In genomic region chr20:24475356-24475755, GRCh38 we compare ENCODE assay signal across 32 cellular contexts. TPM values are rescaled to one million over a fixed set of nuclear protein-coding genes. Genes with fewer than 3 reads are reported as not detected.
"Had no signal": no experiment of that assay in that cellular context is flagged by ENCODE, and none has a peak within 500 bp of the region (broad histone marks: within the 10 kb centered on the region; RNA-seq: fewer than 3 reads in every experiment).

No MANE protein-coding gene starts in this region.

- H3K4me1 Mint-ChIP-seq: activated CD8-positive, alpha-beta memory T cell treated with anti-CD3 and anti-CD28 coated beads, Interleukin-2, amount 10 ng/mL, durations not matched to agents 7 days and 5 days; central memory CD8-positive, alpha-beta T cell; stimulated activated effector memory CD8-positive, alpha-beta T cell treated with anti-CD3 and anti-CD28 coated beads, Interleukin-12 subunit alpha, Interleukin-12 subunit beta, amount 100 ng/mL, for 72 hours had no signal

- H3K27me3 ChIP-seq: thyroid gland had no signal

- ATAC-seq: activated CD4-positive, alpha-beta T cell treated with anti-CD3 and anti-CD28 coated beads for 36 hours; activated CD8-positive, alpha-beta memory T cell treated with anti-CD3 and anti-CD28 coated beads, Interleukin-2, amount 10 ng/mL, durations not matched to agents 7 days and 5 days; activated CD8-positive, alpha-beta T cell treated with anti-CD3 and anti-CD28 coated beads, Interleukin-2, amount 10 ng/mL, durations not matched to agents 7 days and 5 days; foreskin keratinocyte; heart right ventricle; naive thymus-derived CD8-positive, alpha-beta T cell; pancreas; psoas muscle; stimulated activated effector memory CD8-positive, alpha-beta T cell treated with anti-CD3 and anti-CD28 coated beads, Interleukin-12 subunit alpha, Interleukin-12 subunit beta, amount 100 ng/mL, for 72 hours; stimulated activated naive CD8-positive, alpha-beta T cell treated with anti-CD3 and anti-CD28 coated beads, Interleukin-15, amount 100 ng/mL, for 72 hours; upper lobe of right lung had no signal

- FAIRE-seq: astrocyte, pancreas, small intestine had no signal

- DNase-seq: activated CD4-positive, alpha-beta T cell treated with anti-CD3 and anti-CD28 coated beads for 36 hours; activated CD4-positive, CD25-positive, alpha-beta regulatory T cell; activated CD8-positive, alpha-beta memory T cell treated with anti-CD3 and anti-CD28 coated beads, Interleukin-2, amount 10 ng/mL, durations not matched to agents 7 days and 5 days; activated CD8-positive, alpha-beta T cell treated with anti-CD3 and anti-CD28 coated beads, Interleukin-2, amount 10 ng/mL, durations not matched to agents 7 days and 5 days; activated effector memory CD4-positive, alpha-beta T cell treated with Interleukin-2 at 50 U/mL for 16 hours; activated naive CD4-positive, alpha-beta T cell treated with anti-CD3 and anti-CD28 coated beads for 36 hours; activated naive CD8-positive, alpha-beta T cell treated with anti-CD3 and anti-CD28 coated beads, Interleukin-2, amount 10 ng/mL, durations not matched to agents 7 days and 5 days; activated T-cell treated with anti-CD3 and anti-CD28 coated beads, Interleukin-2, amount 50 U/mL, for 48 hours; brain microvascular endothelial cell; endodermal cell; foreskin keratinocyte; heart right ventricle; kidney glomerular epithelial cell; midbrain; naive thymus-derived CD8-positive, alpha-beta T cell; nucleus accumbens; pancreas; psoas muscle; small intestine; stimulated activated CD4-positive, alpha-beta T cell treated with anti-CD3 and anti-CD28 coated beads, Interleukin-4, amount 100 ng/mL, for 24 hours; stimulated activated naive CD8-positive, alpha-beta T cell treated with anti-CD3 and anti-CD28 coated beads, Interleukin-15, amount 100 ng/mL, for 72 hours; T-helper 1 cell; thyroid gland had no signal

- H3K36me3 Mint-ChIP-seq: activated CD8-positive, alpha-beta memory T cell treated with anti-CD3 and anti-CD28 coated beads, Interleukin-2, amount 10 ng/mL, durations not matched to agents 7 days and 5 days; activated naive CD8-positive, alpha-beta T cell treated with anti-CD3 and anti-CD28 coated beads, Interleukin-2, amount 10 ng/mL, durations not matched to agents 7 days and 5 days; naive thymus-derived CD8-positive, alpha-beta T cell; stimulated activated effector memory CD8-positive, alpha-beta T cell treated with anti-CD3 and anti-CD28 coated beads, Interleukin-12 subunit alpha, Interleukin-12 subunit beta, amount 100 ng/mL, for 72 hours had no signal

- H3K4me3 ChIP-seq: esophagus muscularis mucosa, heart right ventricle, pancreas, psoas muscle, sigmoid colon, thyroid gland, upper lobe of right lung had no signal

- H3K36me3 ChIP-seq: brain microvascular endothelial cell, esophagus muscularis mucosa, heart right ventricle, pancreas, sigmoid colon, thyroid gland, upper lobe of right lung had no signal

- H3K27ac Mint-ChIP-seq: activated CD4-positive, alpha-beta T cell treated with anti-CD3 and anti-CD28 coated beads for 36 hours; activated CD8-positive, alpha-beta memory T cell treated with anti-CD3 and anti-CD28 coated beads, Interleukin-2, amount 10 ng/mL, durations not matched to agents 7 days and 5 days; activated CD8-positive, alpha-beta T cell treated with anti-CD3 and anti-CD28 coated beads, Interleukin-2, amount 10 ng/mL, durations not matched to agents 7 days and 5 days; activated naive CD4-positive, alpha-beta T cell treated with anti-CD3 and anti-CD28 coated beads for 36 hours; activated naive CD8-positive, alpha-beta T cell treated with anti-CD3 and anti-CD28 coated beads, Interleukin-2, amount 10 ng/mL, durations not matched to agents 7 days and 5 days; dendritic cell treated with granulocyte-macrophage colony-stimulating factor and Interleukin-4, amounts not matched to agents 40 ng/mL and 50 ng/mL, for 4 days; endodermal cell; naive thymus-derived CD8-positive, alpha-beta T cell; stimulated activated effector memory CD8-positive, alpha-beta T cell treated with anti-CD3 and anti-CD28 coated beads, Interleukin-12 subunit alpha, Interleukin-12 subunit beta, amount 100 ng/mL, for 72 hours; stimulated activated naive CD8-positive, alpha-beta T cell treated with anti-CD3 and anti-CD28 coated beads, Interleukin-15, amount 100 ng/mL, for 72 hours; T-helper 2 cell treated with Interferon-gamma antibody and Interleukin-4, amounts not matched to agents 5 μg/mL and 100 μg/mL, for 36 hours had no signal

- H3K9me3 Mint-ChIP-seq: activated naive CD4-positive, alpha-beta T cell treated with anti-CD3 and anti-CD28 coated beads for 36 hours; activated naive CD8-positive, alpha-beta T cell treated with anti-CD3 and anti-CD28 coated beads, Interleukin-2, amount 10 ng/mL, durations not matched to agents 7 days and 5 days; central memory CD8-positive, alpha-beta T cell; dendritic cell treated with granulocyte-macrophage colony-stimulating factor and Interleukin-4, amounts not matched to agents 40 ng/mL and 50 ng/mL, for 4 days; endodermal cell; naive thymus-derived CD8-positive, alpha-beta T cell; neural crest cell; stimulated activated effector memory CD8-positive, alpha-beta T cell treated with anti-CD3 and anti-CD28 coated beads, Interleukin-12 subunit alpha, Interleukin-12 subunit beta, amount 100 ng/mL, for 72 hours; stimulated activated naive CD8-positive, alpha-beta T cell treated with anti-CD3 and anti-CD28 coated beads, Interleukin-15, amount 100 ng/mL, for 72 hours; T-helper 2 cell treated with Interferon-gamma antibody and Interleukin-4, amounts not matched to agents 5 μg/mL and 100 μg/mL, for 36 hours had no signal

- H3K27ac ChIP-seq: brain microvascular endothelial cell, esophagus muscularis mucosa, foreskin keratinocyte, heart right ventricle, pancreas, psoas muscle, sigmoid colon, thyroid gland, upper lobe of right lung had no signal

- H3K4me3 Mint-ChIP-seq: activated CD4-positive, alpha-beta T cell treated with anti-CD3 and anti-CD28 coated beads for 36 hours; activated CD8-positive, alpha-beta memory T cell treated with anti-CD3 and anti-CD28 coated beads, Interleukin-2, amount 10 ng/mL, durations not matched to agents 7 days and 5 days; activated CD8-positive, alpha-beta T cell treated with anti-CD3 and anti-CD28 coated beads, Interleukin-2, amount 10 ng/mL, durations not matched to agents 7 days and 5 days; activated naive CD4-positive, alpha-beta T cell treated with anti-CD3 and anti-CD28 coated beads for 36 hours; activated naive CD8-positive, alpha-beta T cell treated with anti-CD3 and anti-CD28 coated beads, Interleukin-2, amount 10 ng/mL, durations not matched to agents 7 days and 5 days; central memory CD8-positive, alpha-beta T cell; dendritic cell treated with granulocyte-macrophage colony-stimulating factor and Interleukin-4, amounts not matched to agents 40 ng/mL and 50 ng/mL, for 4 days; endodermal cell; naive thymus-derived CD8-positive, alpha-beta T cell; neural crest cell; stimulated activated effector memory CD8-positive, alpha-beta T cell treated with anti-CD3 and anti-CD28 coated beads, Interleukin-12 subunit alpha, Interleukin-12 subunit beta, amount 100 ng/mL, for 72 hours; stimulated activated naive CD8-positive, alpha-beta T cell treated with anti-CD3 and anti-CD28 coated beads, Interleukin-15, amount 100 ng/mL, for 72 hours; T-helper 2 cell treated with Interferon-gamma antibody and Interleukin-4, amounts not matched to agents 5 μg/mL and 100 μg/mL, for 36 hours had no signal

- H3K9me3 ChIP-seq: esophagus muscularis mucosa, heart right ventricle, pancreas, psoas muscle, sigmoid colon, thyroid gland, upper lobe of right lung had no signal

- H3K4me1 ChIP-seq: foreskin keratinocyte, pancreas, psoas muscle, thyroid gland had no signal

RNA-seq across cellular contexts. Expression of gene SYNDIG1, which starts 5.9 kb away (rescaled TPM):
- total RNA-seq: activated CD4-positive, alpha-beta T cell treated with anti-CD3 and anti-CD28 coated beads for 36 hours; activated CD8-positive, alpha-beta memory T cell treated with anti-CD3 and anti-CD28 coated beads, Interleukin-2, amount 10 ng/mL, durations not matched to agents 7 days and 5 days; activated CD8-positive, alpha-beta T cell treated with anti-CD3 and anti-CD28 coated beads, Interleukin-2, amount 10 ng/mL, durations not matched to agents 7 days and 5 days; activated naive CD4-positive, alpha-beta T cell treated with anti-CD3 and anti-CD28 coated beads for 36 hours; activated naive CD8-positive, alpha-beta T cell treated with anti-CD3 and anti-CD28 coated beads, Interleukin-2, amount 10 ng/mL, durations not matched to agents 7 days and 5 days; esophagus muscularis mucosa; foreskin keratinocyte; naive thymus-derived CD8-positive, alpha-beta T cell; psoas muscle; upper lobe of right lung had no signal
- polyA plus RNA-seq: foreskin keratinocyte; naive thymus-derived CD8-positive, alpha-beta T cell had no signal
